ENCODE assay signal across 8 cellular contexts in the genomic region with DNA sequence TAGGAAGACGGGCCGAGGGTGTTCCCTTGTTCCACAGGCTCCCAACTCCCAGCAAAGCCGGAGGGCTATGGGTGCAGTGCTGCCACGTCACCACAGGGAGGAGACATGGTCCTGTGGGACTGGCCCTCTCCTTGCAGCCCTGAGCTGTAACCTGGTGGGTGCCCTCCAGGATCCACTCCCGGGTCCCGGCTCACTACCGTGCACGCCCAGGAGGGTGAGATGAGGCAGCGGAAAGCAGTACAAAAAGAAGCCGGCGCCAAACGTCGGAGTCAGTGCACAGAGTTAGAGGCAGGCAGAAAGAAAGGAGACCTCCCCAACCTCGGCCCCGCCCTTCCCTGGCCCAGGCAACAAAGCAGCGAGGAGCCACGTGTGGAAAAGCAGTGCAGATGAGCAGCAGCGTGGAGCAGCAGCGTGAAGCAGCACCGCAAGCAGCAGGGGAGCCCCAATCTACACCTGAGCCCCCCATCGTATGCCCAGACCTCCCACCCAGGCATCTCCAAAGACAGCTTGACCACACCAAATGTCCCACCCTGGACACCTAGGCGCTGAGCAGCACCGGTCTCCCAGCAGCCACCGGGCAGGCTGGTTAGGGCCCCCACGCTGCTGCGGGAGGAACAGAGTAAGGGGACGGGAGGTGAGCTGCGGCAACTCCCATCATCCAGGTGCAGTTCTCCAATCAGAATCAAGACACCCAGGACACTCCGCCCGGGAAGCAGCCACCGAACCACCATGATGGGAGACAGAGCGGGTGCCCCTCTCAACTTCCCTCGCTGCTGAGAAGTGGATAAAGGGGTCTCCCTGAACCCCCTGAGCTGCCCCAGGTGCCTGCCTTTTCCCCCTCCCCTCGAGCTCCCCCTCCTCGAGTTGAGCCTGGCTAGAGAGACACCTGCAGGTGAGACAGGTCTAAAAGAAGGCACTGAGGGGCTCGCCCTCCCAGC. TPM values are rescaled to one million over a fixed set of nuclear protein-coding genes. Genes with fewer than 3 reads are reported as not detected.
A peak's percentile ranks its signal among the peaks of the same experiment; 100 is the strongest.
DNase-seq lines count a peak whose midpoint lies in the region; ATAC-seq and TF ChIP-seq lines count a peak whose summit lies in the region.

No MANE protein-coding gene starts in this region.

- no peaks in the 10 kb centered on the region for H3K4me1 ChIP-seq in SJCRH30
- H3K4me1 ChIP-seq in cardiac muscle cell (ENCODE audit: low read depth): no peaks in the 10 kb centered on the region

- H3K4me1 Mint-ChIP-seq in activated naive CD4-positive, alpha-beta T cell treated with anti-CD3 and anti-CD28 coated beads, Interleukin-2, amount 50 U/mL, for 24 hours: peaks cover 18% of the 10 kb centered on the region

- H3K4me3 ChIP-seq in SJCRH30 (no peak overlapping the region), cardiac muscle cell (no peak overlapping the region)

- H3K27ac Mint-ChIP-seq in activated naive CD4-positive, alpha-beta T cell treated with anti-CD3 and anti-CD28 coated beads, Interleukin-2, amount 50 U/mL, for 24 hours: peak overlapping the region; percentile 24

- no peaks in the 10 kb centered on the region for H3K9me3 Mint-ChIP-seq in activated naive CD4-positive, alpha-beta T cell treated with anti-CD3 and anti-CD28 coated beads, Interleukin-2, amount 50 U/mL, for 24 hours

- peaks cover 11% of the 10 kb centered on the region for H3K27me3 ChIP-seq in SJCRH30
- H3K27me3 ChIP-seq in cardiac muscle cell: no peaks in the 10 kb centered on the region

- H3K27me3 Mint-ChIP-seq in activated naive CD4-positive, alpha-beta T cell treated with anti-CD3 and anti-CD28 coated beads, Interleukin-2, amount 50 U/mL, for 24 hours: no peaks in the 10 kb centered on the region

- ATAC-seq in GM21825 (IDR thresholded peaks at IDR 0.05; ENCODE audit: unreplicated experiment) (peak; percentile 67), GM21737 (IDR thresholded peaks at IDR 0.05; ENCODE audit: unreplicated experiment) (no peak)

- no peaks in the 10 kb centered on the region for H3K9me3 ChIP-seq in SJCRH30 (replicated peaks)
- no peaks in the 10 kb centered on the region for H3K9me3 ChIP-seq in cardiac muscle cell (ENCODE audit: low read depth)

- H3K27ac ChIP-seq in SJCRH30 (no peak overlapping the region), cardiac muscle cell (no peak overlapping the region)

- H3K36me3 Mint-ChIP-seq in activated naive CD4-positive, alpha-beta T cell treated with anti-CD3 and anti-CD28 coated beads, Interleukin-2, amount 50 U/mL, for 24 hours: peaks cover 3% of the 10 kb centered on the region

- H3K36me3 ChIP-seq in SJCRH30 (no peaks in the 10 kb centered on the region), cardiac muscle cell (no peaks in the 10 kb centered on the region)

- peak; percentile 68 for DNase-seq in ELR (ENCODE audit: low read depth)
- DNase-seq in Kasumi-1 (lab: John Stamatoyannopoulos, UW): peak; percentile 57 to 61
- peak; percentile 57 to 73 for DNase-seq in SJCRH30
- DNase-seq in cardiac muscle cell (ENCODE audit: low read depth in 1 of 2, low spot score in 1 of 2): peak; percentile 67 to 72
- DNase-seq in retina: peak; percentile 85

- H3K4me3 Mint-ChIP-seq in activated naive CD4-positive, alpha-beta T cell treated with anti-CD3 and anti-CD28 coated beads, Interleukin-2, amount 50 U/mL, for 24 hours: peak overlapping the region; percentile 90

- TF ChIP-seq CTCF in cardiac muscle cell (IDR thresholded peaks at IDR 0.05; ENCODE audit: low read depth, low read length): peak; percentile 88

RNA-seq across cellular contexts. Expression of gene IGSF9B, which starts 28.8 kb away (rescaled TPM):
- not detected in 2 replicates for total RNA-seq in SJCRH30 (2014; rRNA removed; shearing (Covaris generic))
- 5.1 and 5.9 TPM in 2 replicates for total RNA-seq in cardiac muscle cell
- polyA plus RNA-seq in cardiac muscle cell: 1.7 and 2.3 TPM in 2 replicates
